17 cellular contexts compared by ENCODE assay signal in genomic region chr11:8265681-8266241, GRCh38. TPM values are rescaled to one million over a fixed set of nuclear protein-coding genes. Genes with fewer than 3 reads are reported as not detected.
DNase-seq lines count a peak whose midpoint lies in the region; TF ChIP-seq lines count a peak whose summit lies in the region.
"Had no signal": no experiment of that assay in that cellular context is flagged by ENCODE, and none has a peak within 500 bp of the region (broad histone marks: within the 10 kb centered on the region; RNA-seq: fewer than 3 reads in every experiment).

No MANE protein-coding gene starts in this region.

- H3K4me2 ChIP-seq in PC-9 (no peak overlapping the region), trophoblast cell (ENCODE audit: low read length) (no peak overlapping the region)

- H4K20me1 ChIP-seq in PC-9 (ENCODE audit: insufficient read depth), result no peaks in the 10 kb centered on the region

- H3K18ac ChIP-seq in trophoblast cell (ENCODE audit: low read length), result no peak overlapping the region

- no peak overlapping the region for H3K27ac ChIP-seq in PC-9
- no peak overlapping the region for H3K27ac ChIP-seq in trophoblast cell (ENCODE audit: low read depth, low read length)
- H3K27ac ChIP-seq: 22Rv1, body of pancreas, psoas muscle, upper lobe of left lung had no signal

- no peaks in the 10 kb centered on the region for H3F3A ChIP-seq in PC-9 (ENCODE audit: insufficient read depth, low read depth)

- peaks cover 11% of the 10 kb centered on the region for H3K4me1 Mint-ChIP-seq in endothelial cell (ENCODE audit: unreplicated experiment)

- H3K9me3 ChIP-seq in PC-9 (ENCODE audit: insufficient read depth, low read depth) (no peaks in the 10 kb centered on the region), trophoblast cell (ENCODE audit: insufficient read depth, low read depth, low read length) (peaks cover 7% of the 10 kb centered on the region)
- H3K9me3 ChIP-seq: body of pancreas, psoas muscle, upper lobe of left lung had no signal

- no peak overlapping the region for H2AK5ac ChIP-seq in trophoblast cell (ENCODE audit: low read length)

- no peak overlapping the region for H4K91ac ChIP-seq in trophoblast cell (ENCODE audit: low read depth, low read length)

- no peaks in the 10 kb centered on the region for H3K79me2 ChIP-seq in PC-9 (ENCODE audit: low read depth)
- H3K79me2 ChIP-seq in trophoblast cell (ENCODE audit: control insufficient read depth, insufficient read depth, low read length, poor library complexity), result no peaks in the 10 kb centered on the region

- no peak overlapping the region for H3K27ac Mint-ChIP-seq in endothelial cell (ENCODE audit: unreplicated experiment)

- CTCF ChIA-PET in PC-9 (lab: Charles Lee), result interaction anchor here (0.6 to 1.0 kb wide), 2 partner anchors 17 to 19 kb away, joined by 3 to 4 read pairs; no protein-coding TSS in a partner anchor

- H3K27me3 Mint-ChIP-seq in endothelial cell (ENCODE audit: unreplicated experiment), result peaks cover 29% of the 10 kb centered on the region

- H3K4me1 ChIP-seq in PC-9 (replicated peaks; ENCODE audit: insufficient read depth), result 0 out of 2 replicates have a peak, but pooled peaks cover 4% of the 10 kb centered on the region
- H3K4me1 ChIP-seq in trophoblast cell (ENCODE audit: control insufficient read depth in 1 of 2, insufficient read depth in 2 of 2, low read length in 2 of 2), result peaks cover 6 to 16% of the 10 kb centered on the region in 2 experiments

- WGBS in trophoblast cell (ENCODE audit: extremely low coverage, insufficient coverage, insufficient read length), result no CpG with 5 or more reads among the region's 6 CpGs

- H3K36me3 ChIP-seq in PC-9 (ENCODE audit: low read depth), result no peaks in the 10 kb centered on the region
- no peaks in the 10 kb centered on the region for H3K36me3 ChIP-seq in trophoblast cell (ENCODE audit: control insufficient read depth in 1 of 2, insufficient read depth in 2 of 2, low read length in 2 of 2)
- H3K36me3 ChIP-seq: upper lobe of left lung had no signal

- H3K79me1 ChIP-seq in trophoblast cell (ENCODE audit: low read length), result no peaks in the 10 kb centered on the region

- H3K4ac ChIP-seq in trophoblast cell (ENCODE audit: low read depth, low read length), result no peak overlapping the region

- DNase-seq in DMS 273 (lab: John Stamatoyannopoulos, UW; ENCODE audit: unreplicated experiment), result peak; percentile 49
- no peak for DNase-seq in DMS 273 treated with DMSO at 0.1 percent for 48 hours (lab: John Stamatoyannopoulos, UW)
- DNase-seq in PC-9, result no peak
- peak; percentile 32 for DNase-seq in endothelial cell (ENCODE audit: low spot score)
- DNase-seq in trophoblast cell, result no peak
- no peak for DNase-seq in NCI-H2227 (lab: John Stamatoyannopoulos, UW; ENCODE audit: unreplicated experiment)
- DNase-seq in NCI-H2081 (lab: John Stamatoyannopoulos, UW), result no peak
- DNase-seq in NCI-H1417 (lab: John Stamatoyannopoulos, UW), result no peak
- DNase-seq: left ventricle myocardium superior, psoas muscle, T-helper 9 cell had no signal

- H2BK5ac ChIP-seq in trophoblast cell (ENCODE audit: low read depth, low read length, poor library complexity), result no peak overlapping the region

- peaks cover 4% of the 10 kb centered on the region for H3K36me3 Mint-ChIP-seq in endothelial cell (ENCODE audit: low read depth, unreplicated experiment)

- 0 out of 2 replicates have a peak, but pooled peaks have one; percentile 21 for TF ChIP-seq CTCF in PC-9 (conservative IDR thresholded peaks at IDR 0.05)
- TF ChIP-seq CTCF in endothelial cell (IDR thresholded peaks at IDR 0.05; ENCODE audit: unreplicated experiment), result peak; percentile 38

- H2BK120ac ChIP-seq in trophoblast cell (ENCODE audit: insufficient read depth, low read length, poor library complexity), result peak overlapping the region; percentile 7

- no peak overlapping the region for H2BK12ac ChIP-seq in trophoblast cell (ENCODE audit: low read length)

- H3K4me3 Mint-ChIP-seq in endothelial cell (ENCODE audit: unreplicated experiment), result no peak overlapping the region

- POLR2A ChIA-PET in PC-9 (lab: Charles Lee; ENCODE audit: unreplicated experiment), result no interaction called here

- H3K9me3 Mint-ChIP-seq in endothelial cell (ENCODE audit: unreplicated experiment), result no peaks in the 10 kb centered on the region

- H4K12ac ChIP-seq in trophoblast cell (ENCODE audit: low read depth, low read length), result no peak overlapping the region

- no peak overlapping the region for H4K8ac ChIP-seq in trophoblast cell (ENCODE audit: low read depth, low read length)

- H2AFZ ChIP-seq in PC-9 (no peak overlapping the region), trophoblast cell (ENCODE audit: insufficient read depth, low read length, poor library complexity) (no peak overlapping the region)

- H3K27me3 ChIP-seq in PC-9 (ENCODE audit: insufficient read depth, low read depth), result no peaks in the 10 kb centered on the region
- H3K27me3 ChIP-seq in trophoblast cell (ENCODE audit: insufficient read depth, low read length), result peaks cover 43% of the 10 kb centered on the region

- no peak overlapping the region for H3K14ac ChIP-seq in trophoblast cell (ENCODE audit: low read length)

- H3K9ac ChIP-seq in trophoblast cell (ENCODE audit: low read length), result no peak overlapping the region

- intact Hi-C loops in PC-9 (cut with micrococcal nuclease; ENCODE audit: unreplicated experiment), result no loop called here

- no peak overlapping the region for H3K4me3 ChIP-seq in PC-9
- peak overlapping the region; percentile 16 for H3K4me3 ChIP-seq in trophoblast cell (ENCODE audit: low read depth, low read length)
- H3K4me3 ChIP-seq: body of pancreas, psoas muscle, upper lobe of left lung had no signal

- BruUV-seq in PC-9 (replicated peaks; lab: Mats Ljungman, UMichigan), result no TSS peak

- H3K9me2 ChIP-seq in PC-9 (ENCODE audit: insufficient read depth), result no peaks in the 10 kb centered on the region

- no peak overlapping the region for H3K23ac ChIP-seq in trophoblast cell (ENCODE audit: low read length)

RNA-seq across cellular contexts. Expression of gene LMO1, which starts 2.1 kb away (rescaled TPM):
- not detected in 2 replicates for total RNA-seq in PC-9 (2021)
- not detected for total RNA-seq in endothelial cell (ENCODE audit: unreplicated experiment)
- polyA plus RNA-seq in trophoblast cell (2013), result 9.5 and 10.1 TPM in 2 replicates
- total RNA-seq: fibroblast of lung, G401, LHCN-M2 had no signal
- polyA plus RNA-seq: fibroblast of lung had no signal

Comparison
In these comparisons a context has a peak if more than half of its experiments do, and no peak if none do; other contexts are left out.
1. DNase-seq: peak in DMS 273 (single experiment) and endothelial cell (single experiment); none in DMS 273 treated with DMSO at 0.1 percent for 48 hours (single experiment), PC-9 (0 of 2), trophoblast cell (0 of 2), NCI-H2227 (single experiment), NCI-H2081 (0 of 2) and NCI-H1417 (0 of 3).